In the genomic region with DNA sequence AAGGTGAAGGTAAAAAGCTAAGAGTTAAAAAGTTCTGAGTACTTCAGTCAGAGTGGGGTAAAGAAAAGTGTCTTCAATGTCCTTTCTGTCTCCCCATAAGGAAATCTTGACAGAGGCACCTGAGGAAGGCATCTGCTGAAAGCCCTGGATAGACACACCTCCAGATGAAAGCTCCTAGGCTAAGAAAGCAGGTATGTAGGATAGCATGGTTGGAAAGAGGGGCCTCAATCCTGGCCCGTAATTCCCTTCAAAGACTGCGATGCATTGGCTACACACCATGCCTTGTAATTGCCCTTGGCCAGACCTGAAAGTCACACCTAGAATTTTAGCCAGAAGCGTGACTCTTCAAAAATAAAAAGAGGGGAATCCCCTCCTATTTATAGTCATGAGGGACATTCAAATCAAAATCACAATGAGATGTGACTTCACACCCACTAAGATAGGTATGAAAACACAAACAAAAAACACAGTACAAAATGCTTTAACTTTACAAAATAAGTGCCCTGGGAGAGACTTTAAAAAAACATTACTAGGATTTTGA, we compare ENCODE assay signal across 20 cellular contexts.
DNase-seq lines count a peak whose midpoint lies in the region; ATAC-seq, FAIRE-seq and TF ChIP-seq lines count a peak whose summit lies in the region.
"Had no signal": no experiment of that assay in that cellular context is flagged by ENCODE, and none has a peak within 500 bp of the region (broad histone marks: within the 10 kb centered on the region; RNA-seq: fewer than 3 reads in every experiment).

No MANE protein-coding gene starts in this region.

- no peak overlapping the region for H3K27ac Mint-ChIP-seq in activated CD4-positive, alpha-beta T cell treated with anti-CD3 and anti-CD28 coated beads, Interleukin-2, amount 10 ng/mL, durations not matched to agents 24 days and 14 days
- H3K27ac Mint-ChIP-seq: B cell; CD8-positive, alpha-beta T cell; IgD-negative memory B cell had no signal

- RAD21 ChIA-PET in GM12878 (lab: Charles Lee; ENCODE audit: unreplicated experiment) = no interaction called here

- no peak for TF ChIP-seq POLR2A in GM12878 (IDR thresholded peaks at IDR 0.05; ENCODE audit: low read depth, low read length)

- 33% methylated on average over 3 of the region's 3 CpGs for WGBS in GM12878 (ENCODE audit: insufficient coverage, insufficient replicate concordance, low lambda C conversion rate, missing lambda C conversion rate)
- 78 to 85% methylated on average over 3 of the region's 3 CpGs for WGBS in heart right ventricle, 2 donors

- DNase-seq in GM12878 (ENCODE audit: low read depth, low spot score) = no peak
- DNase-seq in activated CD4-positive, alpha-beta T cell treated with anti-CD3 and anti-CD28 coated beads, Interleukin-2, amount 10 ng/mL, durations not matched to agents 24 days and 14 days = no peak
- DNase-seq in heart right ventricle = no peak
- no peak for DNase-seq in middle frontal gyrus (ENCODE audit: extremely low spot score, low spot score)
- DNase-seq: 8988T; Calu3; CD8-positive, alpha-beta T cell; DMS79 treated with DMSO at 0.1 percent for 48 hours; GF-D8; HCEC 1CT; KBM-7 had no signal

- in situ Hi-C loops in GM12878 (cut with MboI) = no loop called here

- H3K4me3 Mint-ChIP-seq in activated CD4-positive, alpha-beta T cell treated with anti-CD3 and anti-CD28 coated beads, Interleukin-2, amount 10 ng/mL, durations not matched to agents 24 days and 14 days = no peak overlapping the region
- H3K4me3 Mint-ChIP-seq: B cell; CD8-positive, alpha-beta T cell; IgD-negative memory B cell had no signal

- BruUV-seq in GM12878 (replicated peaks; lab: Mats Ljungman, UMichigan) = no TSS peak

- no peaks in the 10 kb centered on the region for H3K36me3 Mint-ChIP-seq in activated CD4-positive, alpha-beta T cell treated with anti-CD3 and anti-CD28 coated beads, Interleukin-2, amount 10 ng/mL, durations not matched to agents 24 days and 14 days (ENCODE audit: low read depth)
- H3K36me3 Mint-ChIP-seq: CD8-positive, alpha-beta T cell; IgD-negative memory B cell had no signal

- H4K20me1 ChIP-seq in GM12878 (ENCODE audit: control insufficient read depth, insufficient read depth) = no peaks in the 10 kb centered on the region
- H4K20me1 ChIP-seq: BLaER1 treated with 17β-estradiol and CSF1 and Interleukin-3, amounts not matched to agents 10 nM and 100 nM had no signal

- TF ChIP-seq CTCF in GM12878 (IDR thresholded peaks at IDR 0.05 in 2 of 3, conservative IDR thresholded peaks at IDR 0.05 in 1 of 3; ENCODE audit: control insufficient read depth in 2 of 3, extremely low read depth in 1 of 3, insufficient read depth in 1 of 3, low read depth in 3 of 3, low read length in 3 of 3) (no peak), heart right ventricle (IDR thresholded peaks at IDR 0.05) (no peak)

- no peaks in the 10 kb centered on the region for H3K4me1 Mint-ChIP-seq in activated CD4-positive, alpha-beta T cell treated with anti-CD3 and anti-CD28 coated beads, Interleukin-2, amount 10 ng/mL, durations not matched to agents 24 days and 14 days
- H3K4me1 Mint-ChIP-seq: B cell, IgD-negative memory B cell had no signal

- H3K36me3 ChIP-seq in GM12878 (ENCODE audit: control insufficient read depth in 2 of 2, insufficient read depth in 2 of 2, low read length in 1 of 2) = no peaks in the 10 kb centered on the region
- no peaks in the 10 kb centered on the region for H3K36me3 ChIP-seq in heart right ventricle
- H3K36me3 ChIP-seq: BLaER1 treated with 17β-estradiol and CSF1 and Interleukin-3, amounts not matched to agents 10 nM and 100 nM had no signal

- intact Hi-C loops in GM12878 (cut with micrococcal nuclease; ENCODE audit: unreplicated experiment) (no loop called here), heart right ventricle (cut with DNase I) (no loop called here)
- intact Hi-C loops in activated CD4-positive, alpha-beta T cell treated with anti-CD3 and anti-CD28 coated beads, Interleukin-2, amount 10 ng/mL, durations not matched to agents 24 days and 14 days (cut with micrococcal nuclease) = no loop called here

- SMC1A ChIA-PET in GM12878 (lab: Charles Lee; ENCODE audit: uncharacterized antibody, unreplicated experiment) = no interaction called here

- CTCF ChIA-PET in GM12878 (lab: Yijun Ruan, JAX) = no interaction called here

- no peak overlapping the region for H3K4me3 ChIP-seq in GM12878
- no peak overlapping the region for H3K4me3 ChIP-seq in heart right ventricle
- H3K4me3 ChIP-seq: BLaER1 treated with 17β-estradiol and CSF1 and Interleukin-3, amounts not matched to agents 10 nM and 100 nM had no signal

- H3K9me3 ChIP-seq in GM12878 (replicated peaks; ENCODE audit: control insufficient read depth, insufficient read depth, low read length) (no peaks in the 10 kb centered on the region), heart right ventricle (no peaks in the 10 kb centered on the region)
- H3K9me3 ChIP-seq: BLaER1 treated with 17β-estradiol and CSF1 and Interleukin-3, amounts not matched to agents 10 nM and 100 nM had no signal

- H3K9me3 Mint-ChIP-seq in activated CD4-positive, alpha-beta T cell treated with anti-CD3 and anti-CD28 coated beads, Interleukin-2, amount 10 ng/mL, durations not matched to agents 24 days and 14 days = no peaks in the 10 kb centered on the region

- H3K79me2 ChIP-seq in GM12878 (ENCODE audit: control insufficient read depth, insufficient read depth, low read length) = no peaks in the 10 kb centered on the region

- no peak for FAIRE-seq in GM12878 (lab: Jason Lieb, UNC)
- FAIRE-seq: GM12891, H54, HepG2 had no signal

- H3K27me3 ChIP-seq in GM12878 (replicated peaks in 1 of 2; ENCODE audit: control insufficient read depth in 2 of 2, insufficient read depth in 2 of 2, low read length in 1 of 2) (no peaks in the 10 kb centered on the region), heart right ventricle (no peaks in the 10 kb centered on the region)
- H3K27me3 ChIP-seq: BLaER1 treated with 17β-estradiol and CSF1 and Interleukin-3, amounts not matched to agents 10 nM and 100 nM had no signal

- no peak for TF ChIP-seq RAD21 in GM12878 (IDR thresholded peaks at IDR 0.05; ENCODE audit: insufficient read depth, low read depth, low read length)

- ATAC-seq in GM18520 (IDR thresholded peaks at IDR 0.05; ENCODE audit: unreplicated experiment) (peak; percentile 54), HG02610 (IDR thresholded peaks at IDR 0.05; ENCODE audit: unreplicated experiment) (peak; percentile 89), GM12878 (peak; percentile 25; the same call in 2 of the 3 replicates), HG03135 (IDR thresholded peaks at IDR 0.05; ENCODE audit: unreplicated experiment) (no peak), heart right ventricle (no peak)
- ATAC-seq: CD8-positive, alpha-beta T cell; HepG2 had no signal

- POLR2A ChIA-PET in GM12878 (lab: Charles Lee) = no interaction called here

- no peak overlapping the region for H3K27ac ChIP-seq in GM12878 (ENCODE audit: control insufficient read depth, insufficient read depth)
- H3K27ac ChIP-seq in heart right ventricle = no peak overlapping the region
- H3K27ac ChIP-seq: BLaER1 treated with 17β-estradiol and CSF1 and Interleukin-3, amounts not matched to agents 10 nM and 100 nM had no signal

- no peaks in the 10 kb centered on the region for H3K27me3 Mint-ChIP-seq in activated CD4-positive, alpha-beta T cell treated with anti-CD3 and anti-CD28 coated beads, Interleukin-2, amount 10 ng/mL, durations not matched to agents 24 days and 14 days
- H3K27me3 Mint-ChIP-seq: B cell, IgD-negative memory B cell had no signal

- H2AFZ ChIP-seq in GM12878 (ENCODE audit: control insufficient read depth, low read depth, low read length) = no peak overlapping the region

- H3K4me2 ChIP-seq in GM12878 (ENCODE audit: control insufficient read depth, insufficient read depth) = no peak overlapping the region
- H3K4me2 ChIP-seq: BLaER1 treated with 17β-estradiol and CSF1 and Interleukin-3, amounts not matched to agents 10 nM and 100 nM had no signal

- H3K4me1 ChIP-seq in GM12878 (ENCODE audit: control insufficient read depth, insufficient read depth, low read length) = no peaks in the 10 kb centered on the region
- H3K4me1 ChIP-seq in heart right ventricle = no peaks in the 10 kb centered on the region
- H3K4me1 ChIP-seq: BLaER1 treated with 17β-estradiol and CSF1 and Interleukin-3, amounts not matched to agents 10 nM and 100 nM had no signal

- TF ChIP-seq EP300 in GM12878 (IDR thresholded peaks at IDR 0.05; ENCODE audit: borderline replicate concordance in 1 of 2, control insufficient read depth in 1 of 2, low read depth in 2 of 2, low read length in 2 of 2) = no peak

- H3K9ac ChIP-seq in GM12878 (ENCODE audit: control insufficient read depth, insufficient read depth, low read length) = no peak overlapping the region
- H3K9ac ChIP-seq: BLaER1 treated with 17β-estradiol and CSF1 and Interleukin-3, amounts not matched to agents 10 nM and 100 nM had no signal

TF ChIP-seq in GM12878, 131 proteins besides CTCF, POLR2A, EP300 and RAD21 (continues in another document):
- TF ChIP-seq STAT1 (conservative IDR thresholded peaks at IDR 0.05) = no peak
- no peak for TF ChIP-seq MEF2B (IDR thresholded peaks at IDR 0.05; ENCODE audit: partially characterized antibody, poor library complexity, severe bottlenecking)
- TF ChIP-seq, protein P1, sequence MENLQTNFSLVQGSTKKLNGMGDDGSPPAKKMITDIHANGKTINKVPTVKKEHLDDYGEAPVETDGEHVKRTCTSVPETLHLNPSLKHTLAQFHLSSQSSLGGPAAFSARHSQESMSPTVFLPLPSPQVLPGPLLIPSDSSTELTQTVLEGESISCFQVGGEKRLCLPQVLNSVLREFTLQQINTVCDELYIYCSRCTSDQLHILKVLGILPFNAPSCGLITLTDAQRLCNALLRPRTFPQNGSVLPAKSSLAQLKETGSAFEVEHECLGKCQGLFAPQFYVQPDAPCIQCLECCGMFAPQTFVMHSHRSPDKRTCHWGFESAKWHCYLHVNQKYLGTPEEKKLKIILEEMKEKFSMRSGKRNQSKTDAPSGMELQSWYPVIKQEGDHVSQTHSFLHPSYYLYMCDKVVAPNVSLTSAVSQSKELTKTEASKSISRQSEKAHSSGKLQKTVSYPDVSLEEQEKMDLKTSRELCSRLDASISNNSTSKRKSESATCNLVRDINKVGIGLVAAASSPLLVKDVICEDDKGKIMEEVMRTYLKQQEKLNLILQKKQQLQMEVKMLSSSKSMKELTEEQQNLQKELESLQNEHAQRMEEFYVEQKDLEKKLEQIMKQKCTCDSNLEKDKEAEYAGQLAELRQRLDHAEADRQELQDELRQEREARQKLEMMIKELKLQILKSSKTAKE (IDR thresholded peaks at IDR 0.05; ENCODE audit: low read depth, poor library complexity, severe bottlenecking) = no peak
- no peak for TF ChIP-seq IRF4 (IDR thresholded peaks at IDR 0.05; ENCODE audit: low read depth, low read length)

Comparison
In these comparisons a context has a peak if more than half of its experiments do, and no peak if none do; other contexts are left out.
1. ATAC-seq: peak in GM18520 (single experiment), HG02610 (single experiment) and GM12878 (single experiment); none in HG03135 (single experiment) and heart right ventricle (0 of 8).